Comparison of ENCODE assay signal across 26 cellular contexts in genomic region chr10:31962826-31963597, GRCh38. TPM values are rescaled to one million over a fixed set of nuclear protein-coding genes. Genes with fewer than 3 reads are reported as not detected.
DNase-seq lines count a peak whose midpoint lies in the region; ATAC-seq and TF ChIP-seq lines count a peak whose summit lies in the region.
"Had no signal": no experiment of that assay in that cellular context is flagged by ENCODE, and none has a peak within 500 bp of the region (broad histone marks: within the 10 kb centered on the region; RNA-seq: fewer than 3 reads in every experiment).

No MANE protein-coding gene starts in this region.

- DNase-seq in Caki2 (ENCODE audit: low read depth) (peak; percentile 35), PC-9 (peak; percentile 46 to 88), islet precursor cell (peak; percentile 62), trophoblast cell (peak; percentile 41 to 60), AML-193 (lab: John Stamatoyannopoulos, UW) (no peak)
- no peak for DNase-seq in activated effector memory CD4-positive, alpha-beta T cell treated with anti-CD3 and anti-CD28 coated beads, Interleukin-2, amount 50 U/mL, for 16 hours
- DNase-seq in activated CD8-positive, alpha-beta T cell treated with anti-CD3 and anti-CD28 coated beads, Interleukin-2, amount 10 ng/mL, durations not matched to agents 7 days and 5 days, result no peak
- DNase-seq: activated CD4-positive, alpha-beta T cell treated with anti-CD3 and anti-CD28 coated beads, Interleukin-2, amount 10 ng/mL, durations not matched to agents 7 days and 5 days; activated naive CD8-positive, alpha-beta T cell treated with anti-CD3 and anti-CD28 coated beads, Interleukin-2, amount 50 U/mL, for 24 hours; CD4-positive, alpha-beta T cell; DMS79 treated with DMSO at 0.1 percent for 48 hours; effector memory CD8-positive, alpha-beta T cell; IMR-90; left ventricle myocardium inferior; MV-4-11; NCI-H187 treated with DMSO at 0.1 percent for 48 hours; NCI-H2227 treated with DMSO at 0.1 percent for 48 hours; NCI-H748 treated with DMSO at 0.1 percent for 48 hours; occipital lobe; OCI-M1; SIG-M5; stimulated activated CD8-positive, alpha-beta memory T cell treated with anti-CD3 and anti-CD28 coated beads, Interleukin-4, amount 100 ng/mL, for 48 hours had no signal

- H3K4me1 Mint-ChIP-seq in activated CD8-positive, alpha-beta T cell treated with anti-CD3 and anti-CD28 coated beads, Interleukin-2, amount 10 ng/mL, durations not matched to agents 7 days and 5 days (ENCODE audit: low read depth), result peaks cover 15% of the 10 kb centered on the region
- no peaks in the 10 kb centered on the region for H3K4me1 Mint-ChIP-seq in activated T-helper 17 cell treated with anti-CD3 and anti-CD28 coated beads, Interleukin-2, amount 50 U/mL, for 72 hours

- H3K4me3 Mint-ChIP-seq in activated CD8-positive, alpha-beta T cell treated with anti-CD3 and anti-CD28 coated beads, Interleukin-2, amount 10 ng/mL, durations not matched to agents 7 days and 5 days, result no peak overlapping the region
- H3K4me3 Mint-ChIP-seq in activated T-helper 17 cell treated with anti-CD3 and anti-CD28 coated beads, Interleukin-2, amount 50 U/mL, for 72 hours, result no peak overlapping the region
- H3K4me3 Mint-ChIP-seq: activated CD4-positive, alpha-beta T cell treated with anti-CD3 and anti-CD28 coated beads, Interleukin-2, amount 10 ng/mL, durations not matched to agents 7 days and 5 days; activated naive CD8-positive, alpha-beta T cell treated with anti-CD3 and anti-CD28 coated beads, Interleukin-2, amount 50 U/mL, for 24 hours; brain; CD4-positive, alpha-beta T cell; effector memory CD8-positive, alpha-beta T cell had no signal

- no peaks in the 10 kb centered on the region for H3K36me3 ChIP-seq in PC-9 (ENCODE audit: low read depth)
- H3K36me3 ChIP-seq in trophoblast cell (ENCODE audit: control insufficient read depth in 1 of 2, insufficient read depth in 2 of 2, low read length in 2 of 2), result no peaks in the 10 kb centered on the region
- H3K36me3 ChIP-seq: left ventricle myocardium inferior, right atrium auricular region had no signal

- H3F3A ChIP-seq in PC-9 (ENCODE audit: insufficient read depth, low read depth), result peaks cover 41% of the 10 kb centered on the region

- in situ Hi-C loops in Caki2 (cut with HindIII; ENCODE audit: low pct_unique_long_range_greater_than_20kb, low sequenced_read_pairs), result no loop called here

- intact Hi-C loops in PC-9 (cut with micrococcal nuclease; ENCODE audit: unreplicated experiment), result loop anchor here (5.0 kb wide), 1 partner anchor 36 kb away; the partner anchor contains the start of gene ARHGAP12

- no peaks in the 10 kb centered on the region for H4K20me1 ChIP-seq in PC-9 (ENCODE audit: insufficient read depth)

- H3K27me3 Mint-ChIP-seq in activated CD8-positive, alpha-beta T cell treated with anti-CD3 and anti-CD28 coated beads, Interleukin-2, amount 10 ng/mL, durations not matched to agents 7 days and 5 days (ENCODE audit: low read depth), result peaks cover 3% of the 10 kb centered on the region
- H3K27me3 Mint-ChIP-seq in activated T-helper 17 cell treated with anti-CD3 and anti-CD28 coated beads, Interleukin-2, amount 50 U/mL, for 72 hours, result no peaks in the 10 kb centered on the region
- H3K27me3 Mint-ChIP-seq: activated CD4-positive, alpha-beta T cell treated with anti-CD3 and anti-CD28 coated beads, Interleukin-2, amount 10 ng/mL, durations not matched to agents 7 days and 5 days; activated naive CD8-positive, alpha-beta T cell treated with anti-CD3 and anti-CD28 coated beads, Interleukin-2, amount 50 U/mL, for 24 hours; brain; CD4-positive, alpha-beta T cell; effector memory CD8-positive, alpha-beta T cell had no signal

- H3K23ac ChIP-seq in trophoblast cell (ENCODE audit: low read length), result no peak overlapping the region

- H3K27me3 ChIP-seq in PC-9 (ENCODE audit: insufficient read depth, low read depth) (no peaks in the 10 kb centered on the region), trophoblast cell (ENCODE audit: insufficient read depth, low read length) (no peaks in the 10 kb centered on the region)
- H3K27me3 ChIP-seq: right atrium auricular region had no signal

- H2AK5ac ChIP-seq in trophoblast cell (ENCODE audit: low read length), result peak overlapping the region; percentile 54

- peak overlapping the region; percentile 56 for H3K4ac ChIP-seq in trophoblast cell (ENCODE audit: low read depth, low read length)

- H4K12ac ChIP-seq in trophoblast cell (ENCODE audit: low read depth, low read length), result no peak overlapping the region

- no peaks in the 10 kb centered on the region for H3K79me2 ChIP-seq in PC-9 (ENCODE audit: low read depth)
- no peaks in the 10 kb centered on the region for H3K79me2 ChIP-seq in trophoblast cell (ENCODE audit: control insufficient read depth, insufficient read depth, low read length, poor library complexity)

- H2BK12ac ChIP-seq in trophoblast cell (ENCODE audit: low read length), result no peak overlapping the region

- no peak overlapping the region for H3K9ac ChIP-seq in trophoblast cell (ENCODE audit: low read length)

- H3K9me3 ChIP-seq in PC-9 (ENCODE audit: insufficient read depth, low read depth), result no peaks in the 10 kb centered on the region
- no peaks in the 10 kb centered on the region for H3K9me3 ChIP-seq in trophoblast cell (ENCODE audit: insufficient read depth, low read depth, low read length)
- H3K9me3 ChIP-seq: left ventricle myocardium inferior, right atrium auricular region had no signal

- H3K27ac Mint-ChIP-seq in activated CD8-positive, alpha-beta T cell treated with anti-CD3 and anti-CD28 coated beads, Interleukin-2, amount 10 ng/mL, durations not matched to agents 7 days and 5 days, result no peak overlapping the region
- H3K27ac Mint-ChIP-seq in activated T-helper 17 cell treated with anti-CD3 and anti-CD28 coated beads, Interleukin-2, amount 50 U/mL, for 72 hours, result no peak overlapping the region
- H3K27ac Mint-ChIP-seq: activated CD4-positive, alpha-beta T cell treated with anti-CD3 and anti-CD28 coated beads, Interleukin-2, amount 10 ng/mL, durations not matched to agents 7 days and 5 days; activated naive CD8-positive, alpha-beta T cell treated with anti-CD3 and anti-CD28 coated beads, Interleukin-2, amount 50 U/mL, for 24 hours; activated T-helper 2 cell treated with anti-CD3 and anti-CD28 coated beads, Interferon-gamma antibody, Interleukin-2, Interleukin-4, amounts not matched to agents 10 μg/mL and 5 μg/mL and 100 μg/mL, durations not matched to agents 14 hours and 24 hours and 36 hours; brain; CD4-positive, alpha-beta T cell had no signal

- CTCF ChIA-PET in PC-9 (lab: Charles Lee), result no interaction called here
- CTCF ChIA-PET in activated CD8-positive, alpha-beta T cell treated with anti-CD3 and anti-CD28 coated beads, Interleukin-2, amount 10 ng/mL, durations not matched to agents 7 days and 5 days (lab: Charles Lee), result interaction anchor here (1.2 kb wide), 1 partner anchor 101 kb away, joined by 4 read pairs; no protein-coding TSS in a partner anchor

- WGBS in trophoblast cell (ENCODE audit: extremely low coverage, insufficient coverage, insufficient read length), result no CpG with 5 or more reads among the region's 4 CpGs

- peak overlapping the region; percentile 61 for H4K91ac ChIP-seq in trophoblast cell (ENCODE audit: low read depth, low read length)

- H3K18ac ChIP-seq in trophoblast cell (ENCODE audit: low read length), result no peak overlapping the region

- peak overlapping the region; percentile 30 for H4K8ac ChIP-seq in trophoblast cell (ENCODE audit: low read depth, low read length)

- no peak overlapping the region for H2BK5ac ChIP-seq in trophoblast cell (ENCODE audit: low read depth, low read length, poor library complexity)

- TF ChIP-seq CTCF in PC-9 (conservative IDR thresholded peaks at IDR 0.05), result no peak

- no peak overlapping the region for H2BK120ac ChIP-seq in trophoblast cell (ENCODE audit: insufficient read depth, low read length, poor library complexity)

- no peak for ATAC-seq in activated CD8-positive, alpha-beta T cell treated with anti-CD3 and anti-CD28 coated beads, Interleukin-2, amount 10 ng/mL, durations not matched to agents 7 days and 5 days
- ATAC-seq in activated T-helper 17 cell treated with anti-CD3 and anti-CD28 coated beads, Interleukin-2, amount 50 U/mL, for 72 hours (replicated peaks), result no peak
- ATAC-seq: activated naive CD8-positive, alpha-beta T cell treated with anti-CD3 and anti-CD28 coated beads, Interleukin-2, amount 50 U/mL, for 24 hours; effector memory CD8-positive, alpha-beta T cell had no signal

- peaks cover 2% of the 10 kb centered on the region for H3K36me3 Mint-ChIP-seq in activated CD8-positive, alpha-beta T cell treated with anti-CD3 and anti-CD28 coated beads, Interleukin-2, amount 10 ng/mL, durations not matched to agents 7 days and 5 days (ENCODE audit: low read depth)
- no peaks in the 10 kb centered on the region for H3K36me3 Mint-ChIP-seq in activated T-helper 17 cell treated with anti-CD3 and anti-CD28 coated beads, Interleukin-2, amount 50 U/mL, for 72 hours (ENCODE audit: low read depth)
- H3K36me3 Mint-ChIP-seq: brain had no signal

- H3K4me2 ChIP-seq in PC-9 (peak overlapping the region; percentile 75), trophoblast cell (ENCODE audit: low read length) (no peak overlapping the region)

- BruUV-seq in PC-9 (replicated peaks; lab: Mats Ljungman, UMichigan), result TSS peak; percentile 86

- peak overlapping the region; percentile 88 for H3K27ac ChIP-seq in PC-9
- no peak overlapping the region for H3K27ac ChIP-seq in trophoblast cell (ENCODE audit: low read depth, low read length)
- H3K27ac ChIP-seq: left ventricle myocardium inferior, right atrium auricular region had no signal

- no peaks in the 10 kb centered on the region for H3K9me3 Mint-ChIP-seq in activated CD8-positive, alpha-beta T cell treated with anti-CD3 and anti-CD28 coated beads, Interleukin-2, amount 10 ng/mL, durations not matched to agents 7 days and 5 days (ENCODE audit: insufficient read depth)
- H3K9me3 Mint-ChIP-seq in activated T-helper 17 cell treated with anti-CD3 and anti-CD28 coated beads, Interleukin-2, amount 50 U/mL, for 72 hours, result no peaks in the 10 kb centered on the region
- H3K9me3 Mint-ChIP-seq: activated CD4-positive, alpha-beta T cell treated with anti-CD3 and anti-CD28 coated beads, Interleukin-2, amount 10 ng/mL, durations not matched to agents 7 days and 5 days; activated naive CD8-positive, alpha-beta T cell treated with anti-CD3 and anti-CD28 coated beads, Interleukin-2, amount 50 U/mL, for 24 hours; activated T-helper 2 cell treated with anti-CD3 and anti-CD28 coated beads, Interferon-gamma antibody, Interleukin-2, Interleukin-4, amounts not matched to agents 10 μg/mL and 5 μg/mL and 100 μg/mL, durations not matched to agents 14 hours and 24 hours and 36 hours; brain; CD4-positive, alpha-beta T cell; effector memory CD8-positive, alpha-beta T cell had no signal

- H2AFZ ChIP-seq in PC-9 (no peak overlapping the region; the same call in 1 of the 2 replicates), trophoblast cell (ENCODE audit: insufficient read depth, low read length, poor library complexity) (no peak overlapping the region)

- no peaks in the 10 kb centered on the region for H3K9me2 ChIP-seq in PC-9 (ENCODE audit: insufficient read depth)

- POLR2A ChIA-PET in PC-9 (lab: Charles Lee; ENCODE audit: unreplicated experiment), result interaction anchor here (0.5 to 0.7 kb wide), 2 partner anchors 37 to 50 kb away, joined by 5 to 7 read pairs; no protein-coding TSS in a partner anchor
- POLR2A ChIA-PET in activated CD8-positive, alpha-beta T cell treated with anti-CD3 and anti-CD28 coated beads, Interleukin-2, amount 10 ng/mL, durations not matched to agents 7 days and 5 days (lab: Charles Lee), result no interaction called here

- H3K14ac ChIP-seq in trophoblast cell (ENCODE audit: low read length), result peak overlapping the region; percentile 30

- H3K4me3 ChIP-seq in PC-9 (peak overlapping the region; percentile 32; the same call in 1 of the 2 replicates), trophoblast cell (ENCODE audit: low read depth, low read length) (no peak overlapping the region)
- H3K4me3 ChIP-seq: left ventricle myocardium inferior, right atrium auricular region had no signal

- peaks cover 2% of the 10 kb centered on the region for H3K79me1 ChIP-seq in trophoblast cell (ENCODE audit: low read length)

- H3K4me1 ChIP-seq in PC-9 (replicated peaks; ENCODE audit: insufficient read depth) (peaks cover 67% of the 10 kb centered on the region), trophoblast cell (ENCODE audit: control insufficient read depth in 1 of 2, insufficient read depth in 2 of 2, low read length in 2 of 2) (peaks cover 10 to 18% of the 10 kb centered on the region in 2 experiments)
- H3K4me1 ChIP-seq: left ventricle myocardium inferior had no signal

RNA-seq across cellular contexts. Expression of gene ARHGAP12, which starts 34.4 kb away (rescaled TPM):
- 28.0 and 40.7 TPM in 2 replicates for total RNA-seq in Caki2 (2014; rRNA removed; shearing (Covaris generic); ENCODE audit: low replicate concordance)
- total RNA-seq in PC-9 (2021), result 34.3 and 51.9 TPM in 2 replicates
- polyA plus RNA-seq in trophoblast cell (2013), result 15.5 and 16.4 TPM in 2 replicates
- 1 to 10 TPM; 4.9 to 5.5 TPM for total RNA-seq in activated CD8-positive, alpha-beta T cell treated with anti-CD3 and anti-CD28 coated beads, Interleukin-2, amount 10 ng/mL, durations not matched to agents 7 days and 5 days
- total RNA-seq in activated T-helper 17 cell treated with anti-CD3 and anti-CD28 coated beads, Interleukin-2, amount 50 U/mL, for 72 hours, result 1 to 10 TPM; 8.2 to 8.9 TPM

Comparison
In these comparisons a context has a peak if more than half of its experiments do, and no peak if none do; other contexts are left out.
1. DNase-seq: peak in Caki2 (single experiment), PC-9 (2 of 2), islet precursor cell (single experiment) and trophoblast cell (2 of 2); none in activated effector memory CD4-positive, alpha-beta T cell treated with anti-CD3 and anti-CD28 coated beads, Interleukin-2, amount 50 U/mL, for 16 hours (single experiment), AML-193 (0 of 2) and activated CD8-positive, alpha-beta T cell treated with anti-CD3 and anti-CD28 coated beads, Interleukin-2, amount 10 ng/mL, durations not matched to agents 7 days and 5 days (single experiment).